Comparison of ENCODE assay signal across 1 cellular context in the genomic region with DNA sequence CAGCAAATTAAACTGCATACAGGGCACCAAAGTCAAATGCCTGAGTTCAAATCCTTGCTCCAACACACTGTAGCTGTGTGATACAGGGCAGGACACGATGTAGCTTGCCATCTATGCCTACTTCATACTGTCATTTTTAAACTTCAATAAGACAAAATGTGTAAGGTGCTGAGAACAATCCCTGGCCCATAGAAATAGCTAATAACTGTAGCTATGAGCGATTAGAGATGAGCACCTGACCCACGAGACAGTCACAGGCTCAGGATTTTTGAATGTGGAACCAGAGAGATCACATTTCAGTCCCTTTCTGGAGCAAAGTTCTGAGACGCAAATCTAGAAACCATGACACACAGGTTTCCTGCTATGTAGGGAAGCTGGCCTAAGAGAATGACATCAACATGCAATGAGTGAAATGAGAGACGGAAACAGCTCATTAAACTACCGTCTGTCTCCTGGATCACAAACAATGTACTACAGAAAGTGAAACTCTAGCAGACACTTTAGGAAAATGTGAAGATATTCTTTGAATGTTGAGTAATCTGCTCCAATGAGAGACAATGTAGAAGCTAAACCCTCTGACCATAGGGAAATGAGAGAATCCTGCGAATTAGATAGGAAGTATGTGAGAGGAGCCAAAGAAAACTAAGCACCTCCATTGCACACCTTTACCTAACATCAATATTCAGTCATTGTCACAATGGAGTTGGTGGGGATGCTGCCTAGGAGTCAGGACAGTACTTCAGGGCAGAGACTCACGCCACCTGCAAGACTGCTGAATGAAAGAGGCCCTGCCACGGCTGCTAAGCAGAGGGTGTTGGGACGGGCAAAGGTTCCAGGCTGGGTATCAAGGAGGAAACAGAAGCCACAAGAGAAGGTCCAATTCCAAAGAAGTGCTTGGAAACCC.
TF ChIP-seq lines count a peak whose summit lies in the region.

No MANE protein-coding gene starts in this region.

TF ChIP-seq in HEK293, 187 proteins besides CTCF, POLR2A, EP300 and RAD21 (continued from another document and continues in another):
- TF ChIP-seq PBX3 (CRISPR knock-in tag; IDR thresholded peaks at IDR 0.05) (no peak), ZNF654 (tag by site-specific recombination; IDR thresholded peaks at IDR 0.05; ENCODE audit: low read depth) (no peak), ZNF433 (tag by site-specific recombination; IDR thresholded peaks at IDR 0.05; ENCODE audit: low read depth) (no peak), ZSCAN5A (tag by site-specific recombination; IDR thresholded peaks at IDR 0.05) (no peak), ZNF2 (tag by site-specific recombination; IDR thresholded peaks at IDR 0.05) (0 out of 2 replicates have a peak, but pooled peaks have one; percentile 19), ZNF426 (tag by site-specific recombination; IDR thresholded peaks at IDR 0.05) (no peak), ZNF529 (tag by site-specific recombination; IDR thresholded peaks at IDR 0.05; ENCODE audit: insufficient replicate concordance) (no peak), ZNF394 (tag by site-specific recombination; IDR thresholded peaks at IDR 0.05; ENCODE audit: borderline replicate concordance) (0 out of 2 replicates have a peak, but pooled peaks have one; percentile 44), GLI2 (tag by site-specific recombination; IDR thresholded peaks at IDR 0.05; ENCODE audit: borderline replicate concordance, low read depth) (no peak), RBAK (tag by site-specific recombination; IDR thresholded peaks at IDR 0.05) (no peak), HOXA7 (CRISPR knock-in tag; IDR thresholded peaks at IDR 0.05; ENCODE audit: borderline replicate concordance) (no peak), WT1 (tag by site-specific recombination; IDR thresholded peaks at IDR 0.05) (peak; percentile 32; the same call in 1 of the 2 replicates), ZNF530 (tag by site-specific recombination; IDR thresholded peaks at IDR 0.05; ENCODE audit: low read depth) (no peak), ZBTB7A (tag by site-specific recombination; IDR thresholded peaks at IDR 0.05; ENCODE audit: low read depth) (no peak), ZNF473 (tag by site-specific recombination; IDR thresholded peaks at IDR 0.05) (no peak), ZNF114 (tag by site-specific recombination; IDR thresholded peaks at IDR 0.05) (no peak), TRIM28 (IDR thresholded peaks at IDR 0.05; ENCODE audit: borderline replicate concordance, low read length) (peak; percentile 73; the same call in 1 of the 2 replicates), ZNF596 (tag by site-specific recombination; IDR thresholded peaks at IDR 0.05) (no peak), ZNF561 (tag by site-specific recombination; IDR thresholded peaks at IDR 0.05; ENCODE audit: borderline replicate concordance) (no peak), ZNF184 (tag by site-specific recombination; IDR thresholded peaks at IDR 0.05) (no peak), ZNF660 (tag by site-specific recombination; IDR thresholded peaks at IDR 0.05) (0 out of 2 replicates have a peak, but pooled peaks have one; percentile 38), ZBTB8A (tag by site-specific recombination; IDR thresholded peaks at IDR 0.05) (no peak), ELK4 (IDR thresholded peaks at IDR 0.05; ENCODE audit: borderline replicate concordance, low read depth, low read length) (no peak), ZNF140 (tag by site-specific recombination; IDR thresholded peaks at IDR 0.05) (no peak), TCF7L2 (IDR thresholded peaks at IDR 0.05; ENCODE audit: borderline replicate concordance, low read depth, low read length) (no peak), ZNF175 (tag by site-specific recombination; IDR thresholded peaks at IDR 0.05) (no peak), INSM2 (tag by site-specific recombination; IDR thresholded peaks at IDR 0.05) (peak; percentile 81), ZNF623 (tag by site-specific recombination; IDR thresholded peaks at IDR 0.05) (no peak), ZNF335 (tag by site-specific recombination; conservative IDR thresholded peaks at IDR 0.05) (peak; percentile 53), ZNF248 (tag by site-specific recombination; IDR thresholded peaks at IDR 0.05) (no peak), ZNF266 (tag by site-specific recombination; IDR thresholded peaks at IDR 0.05; ENCODE audit: low read depth) (no peak), ZNF76 (tag by site-specific recombination; IDR thresholded peaks at IDR 0.05; ENCODE audit: borderline replicate concordance, low read depth) (no peak), ZNF341 (tag by site-specific recombination; IDR thresholded peaks at IDR 0.05; ENCODE audit: low read depth) (no peak), KLF16 (tag by site-specific recombination; IDR thresholded peaks at IDR 0.05) (no peak), ZNF677 (tag by site-specific recombination; IDR thresholded peaks at IDR 0.05) (no peak), ZNF626 (tag by site-specific recombination; IDR thresholded peaks at IDR 0.05) (no peak), ZNF843 (tag by site-specific recombination; IDR thresholded peaks at IDR 0.05) (peak; percentile 75), KLF9 (tag by site-specific recombination; IDR thresholded peaks at IDR 0.05; ENCODE audit: low read depth) (no peak), ZNF223 (tag by site-specific recombination; IDR thresholded peaks at IDR 0.05) (no peak), ZNF624 (tag by site-specific recombination; IDR thresholded peaks at IDR 0.05) (no peak), ZNF610 (tag by site-specific recombination; IDR thresholded peaks at IDR 0.05; ENCODE audit: borderline replicate concordance) (no peak), ZNF664 (tag by site-specific recombination; IDR thresholded peaks at IDR 0.05) (no peak), ZNF302 (tag by site-specific recombination; IDR thresholded peaks at IDR 0.05; ENCODE audit: low read depth) (no peak), ZNF747 (tag by site-specific recombination; IDR thresholded peaks at IDR 0.05) (no peak), ZNF791 (tag by site-specific recombination; IDR thresholded peaks at IDR 0.05) (no peak), ZNF548 (tag by site-specific recombination; IDR thresholded peaks at IDR 0.05) (no peak), OVOL3 (tag by site-specific recombination; IDR thresholded peaks at IDR 0.05) (no peak), ZNF24 (tag by site-specific recombination; IDR thresholded peaks at IDR 0.05) (peak; percentile 40; the same call in 1 of the 2 replicates), ZNF792 (tag by site-specific recombination; IDR thresholded peaks at IDR 0.05) (no peak), ZNF768 (tag by site-specific recombination; IDR thresholded peaks at IDR 0.05) (no peak), ZFP41 (tag by site-specific recombination; IDR thresholded peaks at IDR 0.05; ENCODE audit: borderline replicate concordance) (no peak), ZNF16 (tag by site-specific recombination; IDR thresholded peaks at IDR 0.05; ENCODE audit: low read depth) (no peak)
- TF ChIP-seq, protein P1, sequence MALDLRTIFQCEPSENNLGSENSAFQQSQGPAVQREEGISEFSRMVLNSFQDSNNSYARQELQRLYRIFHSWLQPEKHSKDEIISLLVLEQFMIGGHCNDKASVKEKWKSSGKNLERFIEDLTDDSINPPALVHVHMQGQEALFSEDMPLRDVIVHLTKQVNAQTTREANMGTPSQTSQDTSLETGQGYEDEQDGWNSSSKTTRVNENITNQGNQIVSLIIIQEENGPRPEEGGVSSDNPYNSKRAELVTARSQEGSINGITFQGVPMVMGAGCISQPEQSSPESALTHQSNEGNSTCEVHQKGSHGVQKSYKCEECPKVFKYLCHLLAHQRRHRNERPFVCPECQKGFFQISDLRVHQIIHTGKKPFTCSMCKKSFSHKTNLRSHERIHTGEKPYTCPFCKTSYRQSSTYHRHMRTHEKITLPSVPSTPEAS (tag by site-specific recombination; IDR thresholded peaks at IDR 0.05): no peak
- TF ChIP-seq, protein P2, sequence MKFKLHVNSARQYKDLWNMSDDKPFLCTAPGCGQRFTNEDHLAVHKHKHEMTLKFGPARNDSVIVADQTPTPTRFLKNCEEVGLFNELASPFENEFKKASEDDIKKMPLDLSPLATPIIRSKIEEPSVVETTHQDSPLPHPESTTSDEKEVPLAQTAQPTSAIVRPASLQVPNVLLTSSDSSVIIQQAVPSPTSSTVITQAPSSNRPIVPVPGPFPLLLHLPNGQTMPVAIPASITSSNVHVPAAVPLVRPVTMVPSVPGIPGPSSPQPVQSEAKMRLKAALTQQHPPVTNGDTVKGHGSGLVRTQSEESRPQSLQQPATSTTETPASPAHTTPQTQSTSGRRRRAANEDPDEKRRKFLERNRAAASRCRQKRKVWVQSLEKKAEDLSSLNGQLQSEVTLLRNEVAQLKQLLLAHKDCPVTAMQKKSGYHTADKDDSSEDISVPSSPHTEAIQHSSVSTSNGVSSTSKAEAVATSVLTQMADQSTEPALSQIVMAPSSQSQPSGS (tag by site-specific recombination; IDR thresholded peaks at IDR 0.05; ENCODE audit: low read depth): peak; percentile 85
- TF ChIP-seq, protein P3, sequence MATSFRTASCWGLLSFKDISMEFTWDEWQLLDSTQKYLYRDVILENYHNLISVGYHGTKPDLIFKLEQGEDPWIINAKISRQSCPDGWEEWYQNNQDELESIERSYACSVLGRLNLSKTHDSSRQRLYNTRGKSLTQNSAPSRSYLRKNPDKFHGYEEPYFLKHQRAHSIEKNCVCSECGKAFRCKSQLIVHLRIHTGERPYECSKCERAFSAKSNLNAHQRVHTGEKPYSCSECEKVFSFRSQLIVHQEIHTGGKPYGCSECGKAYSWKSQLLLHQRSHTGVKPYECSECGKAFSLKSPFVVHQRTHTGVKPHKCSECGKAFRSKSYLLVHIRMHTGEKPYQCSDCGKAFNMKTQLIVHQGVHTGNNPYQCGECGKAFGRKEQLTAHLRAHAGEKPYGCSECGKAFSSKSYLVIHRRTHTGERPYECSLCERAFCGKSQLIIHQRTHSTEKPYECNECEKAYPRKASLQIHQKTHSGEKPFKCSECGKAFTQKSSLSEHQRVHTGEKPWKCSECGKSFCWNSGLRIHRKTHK (tag by site-specific recombination; IDR thresholded peaks at IDR 0.05): no peak
- TF ChIP-seq, protein P4, sequence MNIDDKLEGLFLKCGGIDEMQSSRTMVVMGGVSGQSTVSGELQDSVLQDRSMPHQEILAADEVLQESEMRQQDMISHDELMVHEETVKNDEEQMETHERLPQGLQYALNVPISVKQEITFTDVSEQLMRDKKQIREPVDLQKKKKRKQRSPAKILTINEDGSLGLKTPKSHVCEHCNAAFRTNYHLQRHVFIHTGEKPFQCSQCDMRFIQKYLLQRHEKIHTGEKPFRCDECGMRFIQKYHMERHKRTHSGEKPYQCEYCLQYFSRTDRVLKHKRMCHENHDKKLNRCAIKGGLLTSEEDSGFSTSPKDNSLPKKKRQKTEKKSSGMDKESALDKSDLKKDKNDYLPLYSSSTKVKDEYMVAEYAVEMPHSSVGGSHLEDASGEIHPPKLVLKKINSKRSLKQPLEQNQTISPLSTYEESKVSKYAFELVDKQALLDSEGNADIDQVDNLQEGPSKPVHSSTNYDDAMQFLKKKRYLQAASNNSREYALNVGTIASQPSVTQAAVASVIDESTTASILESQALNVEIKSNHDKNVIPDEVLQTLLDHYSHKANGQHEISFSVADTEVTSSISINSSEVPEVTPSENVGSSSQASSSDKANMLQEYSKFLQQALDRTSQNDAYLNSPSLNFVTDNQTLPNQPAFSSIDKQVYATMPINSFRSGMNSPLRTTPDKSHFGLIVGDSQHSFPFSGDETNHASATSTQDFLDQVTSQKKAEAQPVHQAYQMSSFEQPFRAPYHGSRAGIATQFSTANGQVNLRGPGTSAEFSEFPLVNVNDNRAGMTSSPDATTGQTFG (tag by site-specific recombination; IDR thresholded peaks at IDR 0.05; ENCODE audit: borderline replicate concordance): no peak
